ENCODE assay signal across 13 cellular contexts in genomic region chr13:43006893-43007631, GRCh38. TPM values are rescaled to one million over a fixed set of nuclear protein-coding genes. Genes with fewer than 3 reads are reported as not detected.
A peak's percentile ranks its signal among the peaks of the same experiment; 100 is the strongest.
DNase-seq lines count a peak whose midpoint lies in the region; ATAC-seq, FAIRE-seq and TF ChIP-seq lines count a peak whose summit lies in the region.
"Had no signal": no experiment of that assay in that cellular context is flagged by ENCODE, and none has a peak within 500 bp of the region (broad histone marks: within the 10 kb centered on the region; RNA-seq: fewer than 3 reads in every experiment).

No MANE protein-coding gene starts in this region.

- H3K4me2 ChIP-seq in astrocyte (ENCODE audit: low read length) (peak overlapping the region; percentile 45), smooth muscle cell (peak overlapping the region; percentile 38)

- H3K27me3 ChIP-seq in astrocyte (ENCODE audit: insufficient read depth, low read length) (no peaks in the 10 kb centered on the region), smooth muscle cell (ENCODE audit: low read depth) (no peaks in the 10 kb centered on the region)
- H3K27me3 ChIP-seq: tibial artery had no signal

- intact Hi-C loops in activated CD8-positive, alpha-beta T cell treated with anti-CD3 and anti-CD28 coated beads for 36 hours (cut with micrococcal nuclease), result no loop called here

- H3K4me3 Mint-ChIP-seq in astrocyte (ENCODE audit: unreplicated experiment), result peak overlapping the region; percentile 46
- H3K4me3 Mint-ChIP-seq in activated CD8-positive, alpha-beta T cell treated with anti-CD3 and anti-CD28 coated beads, Interleukin-2, amount 10 ng/mL, durations not matched to agents 7 days and 5 days, result no peak overlapping the region
- H3K4me3 Mint-ChIP-seq in activated CD8-positive, alpha-beta T cell treated with anti-CD3 and anti-CD28 coated beads for 36 hours, result no peak overlapping the region
- H3K4me3 Mint-ChIP-seq: activated CD4-positive, alpha-beta memory T cell treated with anti-CD3 and anti-CD28 coated beads, Interleukin-2, amount 10 ng/mL, durations not matched to agents 7 days and 5 days; neural crest cell had no signal

- H3K4me3 ChIP-seq in HEK293 (ENCODE audit: low read depth, low read length) (no peak overlapping the region), astrocyte (ENCODE audit: insufficient read depth, low read depth, low read length) (no peak overlapping the region), smooth muscle cell (no peak overlapping the region)
- H3K4me3 ChIP-seq: tibial artery had no signal

- peak; percentile 76 for DNase-seq in astrocyte (ENCODE audit: low read depth)
- peak; percentile 46 for DNase-seq in glomerular visceral epithelial cell (ENCODE audit: extremely low spot score)
- DNase-seq in smooth muscle cell (lab: John Stamatoyannopoulos, UW; ENCODE audit: unreplicated experiment), result no peak
- no peak for DNase-seq in activated CD8-positive, alpha-beta T cell treated with anti-CD3 and anti-CD28 coated beads, Interleukin-2, amount 10 ng/mL, durations not matched to agents 7 days and 5 days
- no peak for DNase-seq in amniotic stem cell (lab: John Stamatoyannopoulos, UW)
- no peak for DNase-seq in activated CD8-positive, alpha-beta T cell treated with anti-CD3 and anti-CD28 coated beads for 36 hours
- DNase-seq: activated CD4-positive, alpha-beta memory T cell treated with anti-CD3 and anti-CD28 coated beads, Interleukin-2, amount 10 ng/mL, durations not matched to agents 7 days and 5 days; activated naive CD4-positive, alpha-beta T cell treated with Interleukin-2 at 50 U/mL for 16 hours; head of caudate nucleus; NCI-H345; tibial artery had no signal

- peaks cover 56% of the 10 kb centered on the region for H3K4me1 Mint-ChIP-seq in astrocyte (ENCODE audit: low read depth, unreplicated experiment)
- peaks cover 5% of the 10 kb centered on the region for H3K4me1 Mint-ChIP-seq in activated CD8-positive, alpha-beta T cell treated with anti-CD3 and anti-CD28 coated beads, Interleukin-2, amount 10 ng/mL, durations not matched to agents 7 days and 5 days (ENCODE audit: low read depth)
- H3K4me1 Mint-ChIP-seq in activated CD8-positive, alpha-beta T cell treated with anti-CD3 and anti-CD28 coated beads for 36 hours (ENCODE audit: low read depth), result no peaks in the 10 kb centered on the region
- H3K4me1 Mint-ChIP-seq: activated CD4-positive, alpha-beta memory T cell treated with anti-CD3 and anti-CD28 coated beads, Interleukin-2, amount 10 ng/mL, durations not matched to agents 7 days and 5 days had no signal

- peak overlapping the region; percentile 97 for H3K27ac Mint-ChIP-seq in astrocyte (ENCODE audit: unreplicated experiment)
- H3K27ac Mint-ChIP-seq in activated CD8-positive, alpha-beta T cell treated with anti-CD3 and anti-CD28 coated beads, Interleukin-2, amount 10 ng/mL, durations not matched to agents 7 days and 5 days, result no peak overlapping the region
- no peak overlapping the region for H3K27ac Mint-ChIP-seq in activated CD8-positive, alpha-beta T cell treated with anti-CD3 and anti-CD28 coated beads for 36 hours
- H3K27ac Mint-ChIP-seq: activated CD4-positive, alpha-beta memory T cell treated with anti-CD3 and anti-CD28 coated beads, Interleukin-2, amount 10 ng/mL, durations not matched to agents 7 days and 5 days had no signal

- H3K27ac ChIP-seq in HEK293 (ENCODE audit: extremely low read depth, low read depth, low read length) (no peak overlapping the region), astrocyte (ENCODE audit: low read depth, low read length) (peak overlapping the region; percentile 32), smooth muscle cell (ENCODE audit: low read depth) (peak overlapping the region; percentile 54)
- H3K27ac ChIP-seq: tibial artery had no signal

- no peak overlapping the region for H3K9ac ChIP-seq in astrocyte (ENCODE audit: low read length)
- no peak overlapping the region for H3K9ac ChIP-seq in smooth muscle cell (ENCODE audit: low read depth)

- no peaks in the 10 kb centered on the region for H3K27me3 Mint-ChIP-seq in astrocyte (ENCODE audit: low read depth, unreplicated experiment)
- H3K27me3 Mint-ChIP-seq in activated CD8-positive, alpha-beta T cell treated with anti-CD3 and anti-CD28 coated beads, Interleukin-2, amount 10 ng/mL, durations not matched to agents 7 days and 5 days (ENCODE audit: low read depth), result peaks cover 8% of the 10 kb centered on the region
- peaks cover 1% of the 10 kb centered on the region for H3K27me3 Mint-ChIP-seq in activated CD8-positive, alpha-beta T cell treated with anti-CD3 and anti-CD28 coated beads for 36 hours

- H3F3A ChIP-seq in smooth muscle cell (ENCODE audit: low read depth), result no peaks in the 10 kb centered on the region

- H3K36me3 Mint-ChIP-seq in astrocyte (ENCODE audit: low read depth, unreplicated experiment), result no peaks in the 10 kb centered on the region
- H3K36me3 Mint-ChIP-seq in activated CD8-positive, alpha-beta T cell treated with anti-CD3 and anti-CD28 coated beads, Interleukin-2, amount 10 ng/mL, durations not matched to agents 7 days and 5 days (ENCODE audit: low read depth), result no peaks in the 10 kb centered on the region
- no peaks in the 10 kb centered on the region for H3K36me3 Mint-ChIP-seq in activated CD8-positive, alpha-beta T cell treated with anti-CD3 and anti-CD28 coated beads for 36 hours (ENCODE audit: low read depth)

- H4K20me1 ChIP-seq in astrocyte (ENCODE audit: insufficient read depth, low read length), result no peaks in the 10 kb centered on the region
- no peaks in the 10 kb centered on the region for H4K20me1 ChIP-seq in smooth muscle cell (ENCODE audit: low read depth)

- 20% methylated on average over 3 of the region's 3 CpGs for WGBS in smooth muscle cell (ENCODE audit: low lambda C conversion rate)

- no peak for ATAC-seq in activated CD8-positive, alpha-beta T cell treated with anti-CD3 and anti-CD28 coated beads, Interleukin-2, amount 10 ng/mL, durations not matched to agents 7 days and 5 days
- ATAC-seq in activated CD8-positive, alpha-beta T cell treated with anti-CD3 and anti-CD28 coated beads for 36 hours, result no peak

- peaks cover 6% of the 10 kb centered on the region for H3K9me3 Mint-ChIP-seq in astrocyte (ENCODE audit: unreplicated experiment)
- H3K9me3 Mint-ChIP-seq in activated CD8-positive, alpha-beta T cell treated with anti-CD3 and anti-CD28 coated beads, Interleukin-2, amount 10 ng/mL, durations not matched to agents 7 days and 5 days (ENCODE audit: insufficient read depth), result peaks cover 9% of the 10 kb centered on the region
- H3K9me3 Mint-ChIP-seq in activated CD8-positive, alpha-beta T cell treated with anti-CD3 and anti-CD28 coated beads for 36 hours, result no peaks in the 10 kb centered on the region

- peak overlapping the region; percentile 8 for H2AFZ ChIP-seq in astrocyte (ENCODE audit: low read depth, low read length)
- peak overlapping the region; percentile 86 for H2AFZ ChIP-seq in smooth muscle cell (ENCODE audit: low read depth)

- H3K4me1 ChIP-seq in HEK293 (ENCODE audit: control insufficient read depth, insufficient read depth, low read length) (no peaks in the 10 kb centered on the region), astrocyte (ENCODE audit: insufficient read depth, low read length) (peaks cover 24% of the 10 kb centered on the region), smooth muscle cell (ENCODE audit: low read depth) (peaks cover 9% of the 10 kb centered on the region)

- H3K9me3 ChIP-seq in HEK293 (ENCODE audit: control insufficient read depth, insufficient read depth, low read depth, low read length) (no peaks in the 10 kb centered on the region), astrocyte (ENCODE audit: insufficient read depth, low read depth, low read length) (no peaks in the 10 kb centered on the region), smooth muscle cell (replicated peaks; ENCODE audit: low read depth) (no peaks in the 10 kb centered on the region)
- H3K9me3 ChIP-seq: tibial artery had no signal

- CTCF ChIA-PET in HEK293 (lab: Yijun Ruan, JAX), result interaction anchor here (0.7 kb wide), 2 partner anchors 9 to 33 kb away, joined by 4 read pairs; no protein-coding TSS in a partner anchor
- CTCF ChIA-PET in activated CD8-positive, alpha-beta T cell treated with anti-CD3 and anti-CD28 coated beads, Interleukin-2, amount 10 ng/mL, durations not matched to agents 7 days and 5 days (lab: Charles Lee), result interaction anchor here (1.2 to 1.3 kb wide), 2 partner anchors 10 to 35 kb away, joined by 3 to 4 read pairs; no protein-coding TSS in a partner anchor
- CTCF ChIA-PET in activated CD8-positive, alpha-beta T cell treated with anti-CD3 and anti-CD28 coated beads for 36 hours (lab: Charles Lee), result interaction anchor here (1.1 kb wide), 1 partner anchor 37 kb away, joined by 6 read pairs; no protein-coding TSS in a partner anchor

- FAIRE-seq in astrocyte (lab: Jason Lieb, UNC), result peak; percentile 34

- H3K79me2 ChIP-seq in astrocyte (ENCODE audit: insufficient read depth, low read length) (no peaks in the 10 kb centered on the region), smooth muscle cell (ENCODE audit: low read depth) (no peaks in the 10 kb centered on the region)

- POLR2A ChIA-PET in HEK293 (lab: Yijun Ruan, JAX), result interaction anchor here (0.6 to 2.1 kb wide), 3 partner anchors 10 to 1542 kb away, joined by 3 to 8 read pairs (median 7); no protein-coding TSS in a partner anchor
- POLR2A ChIA-PET in activated CD8-positive, alpha-beta T cell treated with anti-CD3 and anti-CD28 coated beads, Interleukin-2, amount 10 ng/mL, durations not matched to agents 7 days and 5 days (lab: Charles Lee), result interaction anchor here (0.6 kb wide), 1 partner anchor 274 kb away, joined by 5 read pairs; no protein-coding TSS in a partner anchor
- POLR2A ChIA-PET in activated CD8-positive, alpha-beta T cell treated with anti-CD3 and anti-CD28 coated beads for 36 hours (lab: Charles Lee), result interaction anchor here (0.7 kb wide), 1 partner anchor 1234 kb away, joined by 3 read pairs; no protein-coding TSS in a partner anchor

- TF ChIP-seq CTCF in HEK293 (tag by site-specific recombination; IDR thresholded peaks at IDR 0.05) (no peak), astrocyte (IDR thresholded peaks at IDR 0.05; ENCODE audit: insufficient read depth, low read depth, low read length) (no peak), smooth muscle cell (IDR thresholded peaks at IDR 0.05; ENCODE audit: borderline replicate concordance, insufficient read depth, poor library complexity, severe bottlenecking) (no peak)
- no peak for TF ChIP-seq CTCF in activated CD8-positive, alpha-beta T cell treated with anti-CD3 and anti-CD28 coated beads for 36 hours (IDR thresholded peaks at IDR 0.05)

- no peaks in the 10 kb centered on the region for H3K36me3 ChIP-seq in HEK293 (ENCODE audit: control insufficient read depth in 2 of 2, insufficient read depth in 1 of 2, low read length in 2 of 2)
- H3K36me3 ChIP-seq in astrocyte (ENCODE audit: insufficient read depth, low read length), result no peaks in the 10 kb centered on the region
- H3K36me3 ChIP-seq in smooth muscle cell (ENCODE audit: low read depth), result no peaks in the 10 kb centered on the region
- H3K36me3 ChIP-seq: tibial artery had no signal

RNA-seq across cellular contexts. Expression of gene EPSTI1, which starts 15.0 kb away (rescaled TPM):
- total RNA-seq in astrocyte (96.0 and 117 TPM in 2 replicates), smooth muscle cell (3.3 and 13.9 TPM in 2 replicates)
- 2.4 and 9.1 TPM in 2 replicates for polyA plus RNA-seq in smooth muscle cell
- total RNA-seq in activated CD8-positive, alpha-beta T cell treated with anti-CD3 and anti-CD28 coated beads, Interleukin-2, amount 10 ng/mL, durations not matched to agents 7 days and 5 days, result 10 to 100 TPM; 59.0 to 68.1 TPM
- total RNA-seq in activated CD8-positive, alpha-beta T cell treated with anti-CD3 and anti-CD28 coated beads for 36 hours, result 1 to 10 TPM; 8.4 to 9.7 TPM
- total RNA-seq: neural crest cell had no signal

RNA-seq across cellular contexts. Expression of gene DNAJC15, which starts 16.3 kb away (rescaled TPM):
- total RNA-seq in astrocyte, result 10.9 and 13.8 TPM in 2 replicates
- total RNA-seq in smooth muscle cell, result 4.3 and 4.4 TPM in 2 replicates
- polyA plus RNA-seq in smooth muscle cell, result 6.9 and 15.6 TPM in 2 replicates
- total RNA-seq in activated CD8-positive, alpha-beta T cell treated with anti-CD3 and anti-CD28 coated beads, Interleukin-2, amount 10 ng/mL, durations not matched to agents 7 days and 5 days, result 10 to 100 TPM; 12.3 to 14.2 TPM
- 10 to 100 TPM in 1 of 2 experiments, 1 to 10 TPM in 1; 8.9 to 10.6 TPM for total RNA-seq in activated CD8-positive, alpha-beta T cell treated with anti-CD3 and anti-CD28 coated beads for 36 hours

Comparison
In these comparisons a context has a peak if more than half of its experiments do, and no peak if none do; other contexts are left out.
1. DNase-seq: peak in astrocyte (single experiment) and glomerular visceral epithelial cell (single experiment); none in smooth muscle cell (single experiment), activated CD8-positive, alpha-beta T cell treated with anti-CD3 and anti-CD28 coated beads, Interleukin-2, amount 10 ng/mL, durations not matched to agents 7 days and 5 days (single experiment), amniotic stem cell (single experiment) and activated CD8-positive, alpha-beta T cell treated with anti-CD3 and anti-CD28 coated beads for 36 hours (single experiment).